Comparison of ENCODE assay signal across 14 cellular contexts in the genomic region with DNA sequence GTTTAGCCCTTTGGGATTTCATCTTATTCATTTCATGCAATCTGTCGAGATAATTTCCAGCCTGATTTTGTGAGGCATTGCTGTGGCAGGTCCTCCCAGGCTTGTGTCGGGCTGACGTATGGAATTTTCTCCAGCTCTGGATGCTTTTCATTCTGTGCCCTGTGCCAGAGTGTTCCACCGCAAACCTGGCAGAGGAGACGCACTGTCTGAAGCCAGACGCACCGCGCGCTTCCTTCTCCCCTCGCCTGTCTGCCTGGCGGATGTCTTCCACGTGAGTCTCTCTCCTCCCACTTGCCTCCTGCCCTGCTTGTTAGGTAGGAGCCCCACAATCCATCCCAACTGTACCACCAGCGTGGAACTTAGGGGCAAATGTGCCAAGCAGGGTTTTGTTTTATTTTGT.
"Had no signal": no experiment of that assay in that cellular context is flagged by ENCODE, and none has a peak within 500 bp of the region (broad histone marks: within the 10 kb centered on the region; RNA-seq: fewer than 3 reads in every experiment).

No MANE protein-coding gene starts in this region.

- H3K27ac ChIP-seq: colonic mucosa, gastrocnemius medialis, heart right ventricle, ovary, WERI-Rb-1 had no signal

- H3K4me3 ChIP-seq: colonic mucosa, gastrocnemius medialis, heart right ventricle, ovary had no signal

- DNase-seq: activated CD4-positive, alpha-beta T cell treated with anti-CD3 and anti-CD28 coated beads for 36 hours; activated CD8-positive, alpha-beta memory T cell treated with anti-CD3 and anti-CD28 coated beads, Interleukin-2, amount 50 U/mL, for 4 hours; activated CD8-positive, alpha-beta T cell treated with anti-CD3 and anti-CD28 coated beads for 36 hours; activated gamma-delta T cell treated with Interleukin-2 at 50 U/mL for 16 hours; activated naive CD8-positive, alpha-beta T cell treated with anti-CD3 and anti-CD28 coated beads for 36 hours; activated T-cell treated with anti-CD3 and anti-CD28 coated beads, Interleukin-2, amount 50 U/mL, for 72 hours; colonic mucosa; effector CD4-positive, alpha-beta T cell; gastrocnemius medialis; heart right ventricle; ovary; stimulated activated CD4-positive, alpha-beta T cell treated with anti-CD3 and anti-CD28 coated beads, Interleukin-12 subunit alpha, Interleukin-12 subunit beta, amount 100 ng/mL, for 4 hours; stimulated activated naive CD4-positive, alpha-beta T cell; WERI-Rb-1 had no signal

- H3K4me1 ChIP-seq: gastrocnemius medialis, heart right ventricle had no signal

- H3K36me3 ChIP-seq: colonic mucosa, gastrocnemius medialis, heart right ventricle, ovary, WERI-Rb-1 had no signal

- H3K27me3 ChIP-seq: colonic mucosa, ovary had no signal

- H3K9me3 ChIP-seq: colonic mucosa, gastrocnemius medialis, heart right ventricle, ovary had no signal
